ENCODE assay signal across 1 cellular context in genomic region chr16:71484006-71484893, GRCh38.
TF ChIP-seq lines count a peak whose summit lies in the region.

No MANE protein-coding gene starts in this region.

TF ChIP-seq in K562, 482 proteins besides CTCF, POLR2A, EP300 and RAD21 (continued from another document and continues in another):
- TF ChIP-seq JUND (IDR thresholded peaks at IDR 0.05; ENCODE audit: borderline replicate concordance, low read depth, low read length) = peak; percentile 59; the same call in 1 of the 2 replicates
- peak; percentile 47; the same call in 1 of the 3 replicates for TF ChIP-seq JUND (tag; IDR thresholded peaks at IDR 0.05; ENCODE audit: borderline replicate concordance, low read depth, low read length)
- peak in 1 of 2 experiments; percentile 68; a peak in 2 of 4 replicates for TF ChIP-seq SIN3A (IDR thresholded peaks at IDR 0.05; ENCODE audit: borderline replicate concordance in 2 of 2, control insufficient read depth in 1 of 2, low read depth in 2 of 2, low read length in 2 of 2)
- 0 out of 6 replicates have a peak, but pooled peaks of 1 of the 3 experiments have one; percentile 49 for TF ChIP-seq ZBTB11 (CRISPR knock-in tag; IDR thresholded peaks at IDR 0.05)
- peak; percentile 82 for TF ChIP-seq C11orf30 (IDR thresholded peaks at IDR 0.05; ENCODE audit: low read depth)
- TF ChIP-seq RB1 (IDR thresholded peaks at IDR 0.05; ENCODE audit: low read depth) = 0 out of 2 replicates have a peak, but pooled peaks have one; percentile 39
- 0 out of 4 replicates have a peak, but pooled peaks of 1 of the 2 experiments have one; percentile 11 for TF ChIP-seq ZMIZ1 (IDR thresholded peaks at IDR 0.05; ENCODE audit: low read depth in 2 of 2, low read length in 2 of 2)
- TF ChIP-seq FOXK2 (conservative IDR thresholded peaks at IDR 0.05 in 1 of 2, IDR thresholded peaks at IDR 0.05 in 1 of 2; ENCODE audit: low read depth in 2 of 2) = peak; percentile 15 to 42; a peak in 2 of 4 replicates
- TF ChIP-seq FOXJ2 (tag; IDR thresholded peaks at IDR 0.05) = peak; percentile 47; the same call in 1 of the 2 replicates
- TF ChIP-seq ZBTB5 (IDR thresholded peaks at IDR 0.05) = no peak
- TF ChIP-seq SIN3B (IDR thresholded peaks at IDR 0.05; ENCODE audit: low read depth) = peak; percentile 75; the same call in 1 of the 2 replicates
- TF ChIP-seq DIDO1 (tag; IDR thresholded peaks at IDR 0.05; ENCODE audit: low read depth) = 0 out of 2 replicates have a peak, but pooled peaks have one; percentile 52
- TF ChIP-seq GABPA (tag; conservative IDR thresholded peaks at IDR 0.05; ENCODE audit: low read depth) = peak; percentile 95
- TF ChIP-seq CTBP1 (IDR thresholded peaks at IDR 0.05; ENCODE audit: borderline replicate concordance) = peak; percentile 40; the same call in 1 of the 2 replicates
- peak; percentile 37; the same call in 1 of the 2 replicates for TF ChIP-seq SP1 (CRISPR knock-in tag; IDR thresholded peaks at IDR 0.05)
- no peak for TF ChIP-seq RHOXF2B (CRISPR knock-in tag; conservative IDR thresholded peaks at IDR 0.05)
- peak; percentile 74; the same call in 1 of the 2 replicates for TF ChIP-seq ERF (CRISPR knock-in tag; IDR thresholded peaks at IDR 0.05)
- TF ChIP-seq RAD51 (IDR thresholded peaks at IDR 0.05; ENCODE audit: borderline replicate concordance, low read depth) = no peak
- TF ChIP-seq PHF21A (IDR thresholded peaks at IDR 0.05; ENCODE audit: borderline replicate concordance, low read depth) = peak; percentile 93; the same call in 1 of the 2 replicates
- no peak for TF ChIP-seq ZBTB43 (CRISPR knock-in tag; IDR thresholded peaks at IDR 0.05)
- TF ChIP-seq CBX1 (IDR thresholded peaks at IDR 0.05; ENCODE audit: low read depth) = 0 out of 2 replicates have a peak, but pooled peaks have one; percentile 46
- TF ChIP-seq ETS2 (tag; IDR thresholded peaks at IDR 0.05; ENCODE audit: borderline replicate concordance, poor library complexity, severe bottlenecking) = no peak
- TF ChIP-seq CXXC5 (CRISPR knock-in tag; IDR thresholded peaks at IDR 0.05) = peak; percentile 46; the same call in 1 of the 2 replicates
- TF ChIP-seq MLLT1 (IDR thresholded peaks at IDR 0.05) = 0 out of 4 replicates have a peak, but pooled peaks of 1 of the 2 experiments have one; percentile 24
- no peak for TF ChIP-seq ZNF354B (CRISPR knock-in tag; IDR thresholded peaks at IDR 0.05)
- TF ChIP-seq NFIC (IDR thresholded peaks at IDR 0.05) = peak; percentile 11; the same call in 1 of the 2 replicates
- no peak for TF ChIP-seq THRAP3 (IDR thresholded peaks at IDR 0.05; ENCODE audit: borderline replicate concordance)
- no peak for TF ChIP-seq ZNF316 (IDR thresholded peaks at IDR 0.05)
- TF ChIP-seq MBD2 (IDR thresholded peaks at IDR 0.05; ENCODE audit: borderline replicate concordance, low read depth) = peak; percentile 47; the same call in 1 of the 2 replicates
- TF ChIP-seq E2F3 (CRISPR knock-in tag; IDR thresholded peaks at IDR 0.05) = peak; percentile 40; the same call in 1 of the 2 replicates
- 0 out of 2 replicates have a peak, but pooled peaks have one; percentile 35 for TF ChIP-seq VEZF1 (CRISPR knock-in tag; IDR thresholded peaks at IDR 0.05)
- TF ChIP-seq BHLHE40 (IDR thresholded peaks at IDR 0.05; ENCODE audit: low read length) = peak; percentile 51; the same call in 1 of the 2 replicates
- no peak for TF ChIP-seq FUS (optimal IDR thresholded peaks at IDR 0.05; ENCODE audit: low read depth, low read length)
- no peak for TF ChIP-seq FOXP1 (CRISPR knock-in tag; IDR thresholded peaks at IDR 0.05)
- TF ChIP-seq MAFK (IDR thresholded peaks at IDR 0.05; ENCODE audit: low read length) = no peak
- 0 out of 2 replicates have a peak, but pooled peaks have one; percentile 77 for TF ChIP-seq KAT7 (CRISPR knock-in tag; IDR thresholded peaks at IDR 0.05; ENCODE audit: borderline replicate concordance)
- TF ChIP-seq ZBTB1 (CRISPR knock-in tag; IDR thresholded peaks at IDR 0.05; ENCODE audit: borderline replicate concordance, low read depth) = peak; percentile 65
- TF ChIP-seq OTX1 (CRISPR knock-in tag; IDR thresholded peaks at IDR 0.05) = peak; percentile 35; the same call in 1 of the 2 replicates
- peak; percentile 60 to 71 for TF ChIP-seq MAZ (CRISPR knock-in tag; conservative IDR thresholded peaks at IDR 0.05 in 1 of 2, IDR thresholded peaks at IDR 0.05 in 1 of 2)
- TF ChIP-seq ZNF277 (CRISPR knock-in tag; IDR thresholded peaks at IDR 0.05; ENCODE audit: borderline replicate concordance) = no peak
- TF ChIP-seq KLF16 (IDR thresholded peaks at IDR 0.05) = no peak
